ENCODE assay signal across 15 cellular contexts in genomic region chr17:79994602-79995001, GRCh38. TPM values are rescaled to one million over a fixed set of nuclear protein-coding genes. Genes with fewer than 3 reads are reported as not detected.
A peak's percentile ranks its signal among the peaks of the same experiment; 100 is the strongest.
DNase-seq lines count a peak whose midpoint lies in the region; ATAC-seq and TF ChIP-seq lines count a peak whose summit lies in the region.
"Had no signal": no experiment of that assay in that cellular context is flagged by ENCODE, and none has a peak within 500 bp of the region (broad histone marks: within the 10 kb centered on the region; RNA-seq: fewer than 3 reads in every experiment).

No MANE protein-coding gene starts in this region.

- H3K4me3 ChIP-seq in cardiac muscle cell (no peak overlapping the region), IMR-90 (ENCODE audit: insufficient read depth, low read depth, low read length) (no peak overlapping the region), vagina (no peak overlapping the region)
- H3K4me3 ChIP-seq: K562 had no signal

- intact Hi-C loops in left cardiac atrium (cut with DNase I) (loop anchor here (5.0 kb wide), 3 partner anchors 202 to 247 kb away; no protein-coding TSS in a partner anchor), IMR-90 (cut with micrococcal nuclease) (loop anchor here (5.0 kb wide), 1 partner anchor 602 kb away; no protein-coding TSS in a partner anchor), vagina (cut with DNase I) (loop anchor here (10.0 kb wide), 3 partner anchors 150 to 250 kb away; partner anchors contain the start of gene CBX8)

- H2AK9ac ChIP-seq in IMR-90 (replicated peaks; ENCODE audit: low read depth, low read length, poor library complexity): peak overlapping the region; percentile 62

- dilution Hi-C loops in IMR-90 (cut with HindIII; ENCODE audit: low sequenced_read_pairs, unreplicated experiment): no loop called here

- no peak for TF ChIP-seq RAD21 in IMR-90 (IDR thresholded peaks at IDR 0.05; ENCODE audit: low read length)

- H2BK20ac ChIP-seq in IMR-90 (ENCODE audit: low read depth, low read length): no peak overlapping the region

- POLR2A ChIA-PET in IMR-90 (lab: Charles Lee; ENCODE audit: unreplicated experiment): no interaction called here

- H3K27me3 ChIP-seq in cardiac muscle cell (no peaks in the 10 kb centered on the region), IMR-90 (ENCODE audit: control insufficient read depth, insufficient read depth, low read length) (no peaks in the 10 kb centered on the region), vagina (no peaks in the 10 kb centered on the region)
- H3K27me3 ChIP-seq: Peyer's patch had no signal

- CTCF ChIA-PET in IMR-90 (lab: Yijun Ruan, JAX): interaction anchor here (0.8 to 2.5 kb wide), 4 partner anchors 8 to 155 kb away, joined by 3 to 12 read pairs (median 4); partner anchors contain the start of gene CBX4

- no CpG with 5 or more reads among the region's 13 CpGs for WGBS in IMR-90 (ENCODE audit: extremely low coverage in 2 of 2, insufficient read length in 1 of 2), 2 experiments

- 0 out of 3 replicates have a peak overlapping the region, but pooled peaks have one; percentile 83 for H2BK15ac ChIP-seq in IMR-90 (ENCODE audit: low read depth, low read length)

- no peak overlapping the region for H2BK5ac ChIP-seq in IMR-90 (ENCODE audit: low read depth, low read length, poor library complexity, severe bottlenecking)

- H3K4me1 ChIP-seq in cardiac muscle cell (ENCODE audit: low read depth) (peaks cover 29% of the 10 kb centered on the region), IMR-90 (ENCODE audit: control insufficient read depth, insufficient read depth, low read length) (peaks cover 26% of the 10 kb centered on the region), vagina (peaks cover 35% of the 10 kb centered on the region)

- peaks cover 15% of the 10 kb centered on the region for H3K9me1 ChIP-seq in IMR-90 (ENCODE audit: insufficient read depth, low read length)

- peaks cover 3 to 21% of the 10 kb centered on the region in 2 experiments; a peak in 3 of 4 replicates for H3K79me1 ChIP-seq in IMR-90 (ENCODE audit: low read depth in 1 of 2, low read length in 2 of 2)

- no peak overlapping the region for H3K56ac ChIP-seq in IMR-90 (ENCODE audit: extremely low read depth, insufficient read depth, low read length)

- H4K5ac ChIP-seq in IMR-90 (ENCODE audit: low read depth, low read length): peak overlapping the region; percentile 39; the same call in 1 of the 2 replicates

- TF ChIP-seq CTCF in cardiac muscle cell (IDR thresholded peaks at IDR 0.05; ENCODE audit: low read depth, low read length): no peak
- TF ChIP-seq CTCF in IMR-90 (conservative IDR thresholded peaks at IDR 0.05; ENCODE audit: low read depth, low read length): no peak
- TF ChIP-seq CTCF in vagina (IDR thresholded peaks at IDR 0.05): no peak

- H3K9ac ChIP-seq in IMR-90 (ENCODE audit: low read depth, low read length): no peak overlapping the region

- H3K36me3 ChIP-seq in cardiac muscle cell (no peaks in the 10 kb centered on the region), IMR-90 (ENCODE audit: control insufficient read depth, insufficient read depth, low read length) (0 out of 2 replicates have a peak, but pooled peaks cover 2% of the 10 kb centered on the region), vagina (no peaks in the 10 kb centered on the region)
- H3K36me3 ChIP-seq: Peyer's patch had no signal

- H4K91ac ChIP-seq in IMR-90 (ENCODE audit: insufficient read depth, low read depth, low read length): no peak overlapping the region

- peaks cover 6% of the 10 kb centered on the region; the same call in 1 of the 2 replicates for H4K20me1 ChIP-seq in IMR-90 (ENCODE audit: insufficient read depth, low read length)

- in situ Hi-C loops in IMR-90 (cut with MboI; ENCODE audit: low sequenced_read_pairs): no loop called here

- H3K4ac ChIP-seq in IMR-90 (ENCODE audit: low read depth, low read length): peak overlapping the region; percentile 64; the same call in 1 of the 2 replicates

- no peak overlapping the region for H3K23ac ChIP-seq in IMR-90 (ENCODE audit: low read depth, low read length)

- H3K9me3 ChIP-seq in cardiac muscle cell (ENCODE audit: low read depth) (no peaks in the 10 kb centered on the region), IMR-90 (ENCODE audit: control insufficient read depth, insufficient read depth, low read length) (no peaks in the 10 kb centered on the region), vagina (no peaks in the 10 kb centered on the region)
- H3K9me3 ChIP-seq: Peyer's patch had no signal

- H3K27ac ChIP-seq in cardiac muscle cell (peak overlapping the region; percentile 82), IMR-90 (ENCODE audit: insufficient read depth, low read length) (no peak overlapping the region), epithelial cell of prostate (peak overlapping the region; percentile 96), vagina (peak overlapping the region; percentile 79)

- no peak overlapping the region for H2AFZ ChIP-seq in IMR-90 (replicated peaks; ENCODE audit: low read length, poor library complexity)

- no peak for TF ChIP-seq POLR2A in IMR-90 (IDR thresholded peaks at IDR 0.05; ENCODE audit: low read depth, low read length)
- TF ChIP-seq POLR2A in vagina (IDR thresholded peaks at IDR 0.05): no peak

- DNase-seq in cardiac muscle cell (ENCODE audit: low read depth in 1 of 2, low spot score in 1 of 2) (no peak), left cardiac atrium (no peak), IMR-90 (no peak), epithelial cell of prostate (ENCODE audit: low read depth, low spot score) (no peak), vagina (ENCODE audit: extremely low spot score in 2 of 2) (no peak), T1000 (lab: John Stamatoyannopoulos, UW) (no peak), kidney tubule cell (ENCODE audit: low spot score) (no peak), NCI-H2029 treated with DMSO at 0.1 percent for 48 hours (lab: John Stamatoyannopoulos, UW) (no peak)
- DNase-seq: HCEC 1CT, NCI-H1048, NCI-H446, NCI-H748 treated with DMSO at 0.1 percent for 48 hours, Peyer's patch had no signal

- ATAC-seq in left cardiac atrium (no peak), IMR-90 (ENCODE audit: low read depth) (no peak)
- ATAC-seq: SK-N-SH treated with all-trans-retinoic acid at 6 μM for 48 hours had no signal

- no TSS peak for BruUV-seq in IMR-90 (replicated peaks; lab: Mats Ljungman, UMichigan)

- H3K14ac ChIP-seq in IMR-90 (replicated peaks; ENCODE audit: low read depth, low read length): no peak overlapping the region

- H3K18ac ChIP-seq in IMR-90 (ENCODE audit: low read depth, low read length): no peak overlapping the region; the same call in 1 of the 2 replicates

- no peak overlapping the region for H4K8ac ChIP-seq in IMR-90 (ENCODE audit: low read depth in 2 of 2, low read length in 2 of 2)

- H2AK5ac ChIP-seq in IMR-90 (ENCODE audit: low read depth, low read length): peak overlapping the region; percentile 75; the same call in 1 of the 2 replicates

- H2BK120ac ChIP-seq in IMR-90 (ENCODE audit: low read depth, low read length): no peak overlapping the region

- H3K4me2 ChIP-seq in IMR-90 (ENCODE audit: low read depth, low read length): no peak overlapping the region

TF ChIP-seq in IMR-90, 13 proteins besides CTCF, POLR2A, EP300 and RAD21:
- TF ChIP-seq CEBPB (IDR thresholded peaks at IDR 0.05; ENCODE audit: low read depth, low read length): no peak
- no peak for TF ChIP-seq BHLHE40 (IDR thresholded peaks at IDR 0.05; ENCODE audit: low read depth, low read length)
- TF ChIP-seq RCOR1 (IDR thresholded peaks at IDR 0.05; ENCODE audit: insufficient replicate concordance, low read length): no peak
- no peak for TF ChIP-seq SMC3 (IDR thresholded peaks at IDR 0.05; ENCODE audit: low read depth, low read length)
- no peak for TF ChIP-seq CHD1 (IDR thresholded peaks at IDR 0.05; ENCODE audit: low read depth, low read length)
- TF ChIP-seq RFX5 (IDR thresholded peaks at IDR 0.05; ENCODE audit: low read depth, low read length): no peak
- TF ChIP-seq ELK1 (IDR thresholded peaks at IDR 0.05; ENCODE audit: borderline replicate concordance, low read depth, low read length): no peak
- no peak for TF ChIP-seq MAZ (IDR thresholded peaks at IDR 0.05; ENCODE audit: borderline replicate concordance, low read depth, low read length)
- no peak for TF ChIP-seq NFE2L2 (IDR thresholded peaks at IDR 0.05; ENCODE audit: low read depth, low read length)
- no peak for TF ChIP-seq MAFK (IDR thresholded peaks at IDR 0.05; ENCODE audit: low read depth, low read length)
- TF ChIP-seq FOS (IDR thresholded peaks at IDR 0.05; ENCODE audit: low read depth, low read length): no peak
- TF ChIP-seq MXI1 (IDR thresholded peaks at IDR 0.05; ENCODE audit: borderline replicate concordance, low read depth, low read length): no peak
- TF ChIP-seq USF2 (IDR thresholded peaks at IDR 0.05; ENCODE audit: low read depth, low read length): no peak

RNA-seq across cellular contexts. Expression of gene TBC1D16, which starts 41.1 kb away (rescaled TPM):
- 30.3 and 37.5 TPM in 2 replicates for total RNA-seq in cardiac muscle cell
- polyA plus RNA-seq in cardiac muscle cell: 13.0 and 22.1 TPM in 2 replicates
- 10 to 100 TPM; 29.9 to 30.9 TPM for total RNA-seq in left cardiac atrium
- 14.4 and 16.7 TPM in 2 replicates for total RNA-seq in IMR-90 (2012; rRNA removed)
- polyA plus RNA-seq in IMR-90 (2012; rRNA removed): 9.2 and 10.1 TPM in 2 replicates
- polyA plus RNA-seq in IMR-90 (2012; cell fraction: cytosol; rRNA removed): 6.3 and 8.7 TPM in 2 replicates
- 14.0 and 18.3 TPM in 2 replicates for polyA plus RNA-seq in IMR-90 (2012; cell fraction: nucleus; rRNA removed; ENCODE audit: low replicate concordance)
- 18.2 TPM for total RNA-seq in vagina

RNA-seq across cellular contexts. Expression of gene CCDC40, which starts 41.8 kb away (rescaled TPM):
- total RNA-seq in cardiac muscle cell: 8.0 and 11.3 TPM in 2 replicates
- 12.2 and 16.0 TPM in 2 replicates for polyA plus RNA-seq in cardiac muscle cell
- total RNA-seq in left cardiac atrium: 1 to 10 TPM; 5.9 to 9.8 TPM
- 0.90 and 1.9 TPM in 2 replicates for total RNA-seq in IMR-90 (2012; rRNA removed)
- 3.8 and 4.7 TPM in 2 replicates for polyA plus RNA-seq in IMR-90 (2012; rRNA removed)
- polyA plus RNA-seq in IMR-90 (2012; cell fraction: cytosol; rRNA removed): 1.2 and 1.6 TPM in 2 replicates
- 17.9 and 21.8 TPM in 2 replicates for polyA plus RNA-seq in IMR-90 (2012; cell fraction: nucleus; rRNA removed; ENCODE audit: low replicate concordance)
- total RNA-seq in vagina: 9.3 TPM
